In the genomic region with DNA sequence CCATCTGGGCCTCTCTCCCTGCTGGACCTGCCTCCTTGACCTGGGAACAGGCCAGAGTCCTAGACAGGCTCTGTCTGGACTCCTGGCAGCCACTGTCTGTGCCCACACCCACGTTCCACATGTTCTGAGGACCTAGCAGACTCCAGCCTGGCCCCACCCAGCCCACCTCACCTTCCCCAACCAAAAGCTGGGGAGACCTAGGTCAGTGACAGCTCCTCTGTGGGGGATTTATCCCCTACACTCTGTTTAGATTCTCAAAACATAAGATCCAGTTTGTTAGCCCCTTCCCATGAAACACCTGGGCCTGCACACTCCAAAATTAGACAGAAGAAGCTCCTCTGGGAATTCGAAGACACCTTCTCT, we compare ENCODE assay signal across 25 cellular contexts.
"Had no signal": no experiment of that assay in that cellular context is flagged by ENCODE, and none has a peak within 500 bp of the region (broad histone marks: within the 10 kb centered on the region; RNA-seq: fewer than 3 reads in every experiment).

No MANE protein-coding gene starts in this region.

- H2AFZ ChIP-seq: neural progenitor cell had no signal

- H3K27ac ChIP-seq: left ventricle myocardium inferior, neural progenitor cell, pancreas, prostate gland, stomach, testis, thyroid gland, uterus had no signal

- H3K4me3 ChIP-seq: left ventricle myocardium inferior, lung, neural progenitor cell, pancreas, prostate gland, skin epidermis, stomach, testis, thyroid gland, uterus had no signal

- DNase-seq: hippocampal formation; left colon; left ventricle myocardium inferior; mesendoderm; naive B cell; natural killer cell; nephron progenitor cell; posterior cingulate gyrus; retina; stimulated activated CD4-positive, alpha-beta T cell treated with anti-CD3 and anti-CD28 coated beads, Interleukin-12 subunit alpha, Interleukin-12 subunit beta, amount 100 ng/mL, for 4 hours; stimulated activated CD4-positive, alpha-beta T cell treated with anti-CD3 and anti-CD28 coated beads, Interleukin-15, amount 100 ng/mL, for 24 hours; stimulated activated CD4-positive, alpha-beta T cell treated with anti-CD3 and anti-CD28 coated beads, Interleukin-2, amount 100 ng/mL, for 24 hours; stimulated activated CD4-positive, alpha-beta T cell treated with anti-CD3 and anti-CD28 coated beads, Interleukin-4, amount 100 ng/mL, for 1 hour; stimulated activated naive B cell treated with anti-CD40 and anti-IgM and Interleukin-4, amounts not matched to agents 10 μg/mL and 1 μg/mL and 100 μg/mL, for 72 hours; stimulated activated naive CD8-positive, alpha-beta T cell treated with anti-CD3 and anti-CD28 coated beads, Interleukin-15, Interleukin-2, amounts not matched to agents 100 U/mL and 50 U/mL, for 24 hours; stomach; thyroid gland; uterus had no signal

- H3K36me3 ChIP-seq: left ventricle myocardium inferior, neural progenitor cell, pancreas, prostate gland, stomach, thyroid gland, uterus had no signal

- H3K9me3 Mint-ChIP-seq: natural killer cell had no signal

- H3K27ac Mint-ChIP-seq: mesothelial cell of epicardium; naive B cell; natural killer cell; nephron progenitor cell; neural progenitor cell; stimulated activated naive B cell treated with anti-CD40 and anti-IgM and Interleukin-4, amounts not matched to agents 10 μg/mL and 1 μg/mL and 100 μg/mL, for 72 hours had no signal

- H3K27me3 ChIP-seq: neural progenitor cell, pancreas, stomach, testis, thyroid gland, uterus had no signal

- H3K9ac ChIP-seq: neural progenitor cell had no signal

- H3K4me2 ChIP-seq: neural progenitor cell had no signal

- H3K4me3 Mint-ChIP-seq: mesothelial cell of epicardium; naive B cell; natural killer cell; nephron progenitor cell; neural progenitor cell; stimulated activated naive B cell treated with anti-CD40 and anti-IgM and Interleukin-4, amounts not matched to agents 10 μg/mL and 1 μg/mL and 100 μg/mL, for 72 hours had no signal

- H3K4me1 Mint-ChIP-seq: naive B cell; natural killer cell; neural progenitor cell; stimulated activated naive B cell treated with anti-CD40 and anti-IgM and Interleukin-4, amounts not matched to agents 10 μg/mL and 1 μg/mL and 100 μg/mL, for 72 hours had no signal

- H3K9me3 ChIP-seq: pancreas, prostate gland, testis, thyroid gland, uterus had no signal

- H3K4me1 ChIP-seq: left ventricle myocardium inferior, neural progenitor cell, pancreas, prostate gland, stomach, thyroid gland, uterus had no signal

- H3K36me3 Mint-ChIP-seq: mesothelial cell of epicardium, neural progenitor cell had no signal
